ENCODE assay signal across 25 cellular contexts in the genomic region with DNA sequence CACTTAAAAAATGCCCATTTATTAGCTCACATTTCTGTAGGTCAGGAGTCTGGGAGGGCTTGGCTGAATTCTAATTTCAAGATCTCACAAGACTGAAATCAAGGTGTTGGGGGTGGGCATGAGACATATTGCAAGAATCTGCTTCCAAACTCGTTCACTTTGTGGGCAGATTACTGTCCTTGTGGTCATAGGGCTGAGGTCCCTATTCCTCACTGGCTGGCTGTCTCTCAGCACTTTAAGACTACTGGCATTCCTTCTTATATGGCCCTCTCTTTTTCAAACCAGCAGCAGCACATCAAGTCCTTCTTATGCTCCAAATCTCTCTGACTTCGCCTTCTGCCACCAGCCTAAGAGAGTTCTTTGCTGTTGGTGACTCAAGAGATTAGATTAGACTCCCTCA. TPM values are rescaled to one million over a fixed set of nuclear protein-coding genes. Genes with fewer than 3 reads are reported as not detected.
"Had no signal": no experiment of that assay in that cellular context is flagged by ENCODE, and none has a peak within 500 bp of the region (broad histone marks: within the 10 kb centered on the region; RNA-seq: fewer than 3 reads in every experiment).

No MANE protein-coding gene starts in this region.

- H3K4me2 ChIP-seq: KMS-11, PC-9 had no signal

- H3K36me3 Mint-ChIP-seq: IgD-negative memory B cell had no signal

- H3K36me3 ChIP-seq: Peyer's patch had no signal

- H3K27ac Mint-ChIP-seq: IgD-negative memory B cell had no signal

- ATAC-seq: K562, Right ventricle myocardium inferior, SK-N-SH treated with all-trans-retinoic acid at 6 μM for 48 hours had no signal

- H2AFZ ChIP-seq: PC-9 had no signal

- H3K9ac ChIP-seq: KMS-11 had no signal

- H3K27ac ChIP-seq: HL-60, KMS-11, PC-9, Peyer's patch, SJCRH30 had no signal

- H3K4me3 Mint-ChIP-seq: IgD-negative memory B cell had no signal

- H3K9me3 ChIP-seq: Peyer's patch, SJCRH30 had no signal

- H3K4me1 ChIP-seq: Peyer's patch had no signal

- DNase-seq: Kasumi-1, MV-4-11, NCI-H1048, NCI-H1105, NCI-H1436 treated with DMSO at 0.1 percent for 48 hours, NCI-H1694, NCI-H187 treated with DMSO at 0.1 percent for 48 hours, NCI-H2029 treated with DMSO at 0.1 percent for 48 hours, NCI-H2171 treated with DMSO at 0.1 percent for 48 hours, NCI-H446 treated with DMSO at 0.1 percent for 48 hours, NCI-H510A treated with DMSO at 0.1 percent for 48 hours, NCI-H526, PC-9, Peyer's patch, SHP77 treated with DMSO at 0.1 percent for 48 hours had no signal

- H3K9me3 Mint-ChIP-seq: IgD-negative memory B cell had no signal

- H3K27me3 ChIP-seq: SJCRH30 had no signal

- H3K4me3 ChIP-seq: K562, PC-9, Peyer's patch, SJCRH30 had no signal

RNA-seq across cellular contexts. Expression of gene MYOD1, which starts 27.8 kb away (rescaled TPM):
- total RNA-seq: K562, MCF 10A, OCI-LY7, PC-9, Peyer's patch had no signal
- polyA plus RNA-seq: IgD-negative memory B cell, K562 had no signal

RNA-seq across cellular contexts. Expression of gene KCNC1, which starts 43.0 kb away (rescaled TPM):
- total RNA-seq: K562, MCF 10A, OCI-LY7, PC-9, Right ventricle myocardium inferior, RPMI7951 had no signal
